Comparison of ENCODE assay signal across 8 cellular contexts in genomic region chr1:24586970-24587820, GRCh38. TPM values are rescaled to one million over a fixed set of nuclear protein-coding genes. Genes with fewer than 3 reads are reported as not detected.
DNase-seq lines count a peak whose midpoint lies in the region; ATAC-seq and TF ChIP-seq lines count a peak whose summit lies in the region.

No MANE protein-coding gene starts in this region.

- no peaks in the 10 kb centered on the region for H3K9me3 ChIP-seq in psoas muscle

- H3K4me1 ChIP-seq in psoas muscle = no peaks in the 10 kb centered on the region

- DNase-seq in GM03348 (ENCODE audit: low spot score) = peak; percentile 75
- peak; percentile 17 for DNase-seq in LNCaP clone FGC (ENCODE audit: low read depth)
- peak; percentile 64 for DNase-seq in RPMI7951 (ENCODE audit: low read depth)
- DNase-seq in activated effector memory CD4-positive, alpha-beta T cell treated with anti-CD3 and anti-CD28 coated beads, Interleukin-2, amount 50 U/mL, for 16 hours = peak; percentile 71
- peak; percentile 60 for DNase-seq in globus pallidus (ENCODE audit: low spot score)
- DNase-seq in psoas muscle = no peak
- DNase-seq in NK-92 (lab: John Stamatoyannopoulos, UW; ENCODE audit: unreplicated experiment) = no peak

- H3K4me3 ChIP-seq in LNCaP clone FGC (ENCODE audit: low read depth, low read length) (no peak overlapping the region), psoas muscle (no peak overlapping the region)

- 31 to 39% (median 32%) methylated on average over 9 of the region's 9 CpGs for WGBS in psoas muscle, 3 donors

- H3K36me3 ChIP-seq in psoas muscle (ENCODE audit: insufficient read depth in 1 of 2, low read depth in 1 of 2) = no peaks in the 10 kb centered on the region

- intact Hi-C loops in psoas muscle (cut with DNase I) = no loop called here

- H3K27me3 ChIP-seq in psoas muscle (ENCODE audit: insufficient read depth in 3 of 3, low read length in 2 of 3) = peaks cover 0 to 3% (median 0%) of the 10 kb centered on the region in 3 donors

- ATAC-seq in psoas muscle (no peak), HG02759 (IDR thresholded peaks at IDR 0.05; ENCODE audit: unreplicated experiment) (no peak)

- no peak overlapping the region for H3K27ac ChIP-seq in psoas muscle

- TF ChIP-seq CTCF in LNCaP clone FGC (IDR thresholded peaks at IDR 0.05; ENCODE audit: control insufficient read depth, extremely low read depth, insufficient read depth) (peak; percentile 49), psoas muscle (IDR thresholded peaks at IDR 0.05) (peak; percentile 50)

RNA-seq across cellular contexts. Expression of gene NCMAP, which starts 31.3 kb away (rescaled TPM):
- not detected in 2 replicates for total RNA-seq in RPMI7951 (2014; rRNA removed; shearing (Covaris generic))
- total RNA-seq in psoas muscle = not detected
- polyA plus RNA-seq in psoas muscle = under 1 TPM; 0.04 to 0.14 (median 0.06) TPM

RNA-seq across cellular contexts. Expression of gene SRRM1, which starts 55.9 kb away (rescaled TPM):
- total RNA-seq in RPMI7951 (2014; rRNA removed; shearing (Covaris generic)) = 31.9 and 50.0 TPM in 2 replicates
- total RNA-seq in psoas muscle = 10 to 100 TPM; 63.0 to 78.4 (median 69.2) TPM
- 10 to 100 TPM; 31.2 to 40.5 (median 33.5) TPM for polyA plus RNA-seq in psoas muscle

Comparison
In these comparisons a context has a peak if more than half of its experiments do, and no peak if none do; other contexts are left out.
1. DNase-seq: peak in GM03348 (single experiment), LNCaP clone FGC (single experiment), RPMI7951 (single experiment), activated effector memory CD4-positive, alpha-beta T cell treated with anti-CD3 and anti-CD28 coated beads, Interleukin-2, amount 50 U/mL, for 16 hours (single experiment) and globus pallidus (single experiment); none in psoas muscle (0 of 2) and NK-92 (single experiment).